ENCODE assay signal across 19 cellular contexts in genomic region chr1:161161652-161162051, GRCh38. TPM values are rescaled to one million over a fixed set of nuclear protein-coding genes. Genes with fewer than 3 reads are reported as not detected.
DNase-seq lines count a peak whose midpoint lies in the region; ATAC-seq and TF ChIP-seq lines count a peak whose summit lies in the region.
"Had no signal": no experiment of that assay in that cellular context is flagged by ENCODE, and none has a peak within 500 bp of the region (broad histone marks: within the 10 kb centered on the region; RNA-seq: fewer than 3 reads in every experiment).

No MANE protein-coding gene starts in this region.

- H3K9me3 ChIP-seq in CD8-positive, alpha-beta T cell (ENCODE audit: low read length): no peaks in the 10 kb centered on the region
- H3K9me3 ChIP-seq: ascending aorta, BE2C, spleen, upper lobe of right lung had no signal

- ATAC-seq in CD8-positive, alpha-beta T cell: no peak
- ATAC-seq in naive thymus-derived CD8-positive, alpha-beta T cell: no peak
- no peak for ATAC-seq in GM19463 (IDR thresholded peaks at IDR 0.05; ENCODE audit: unreplicated experiment)
- ATAC-seq: upper lobe of right lung had no signal

- H3K27me3 ChIP-seq in CD8-positive, alpha-beta T cell (ENCODE audit: insufficient read depth, low read length): no peaks in the 10 kb centered on the region
- H3K27me3 ChIP-seq: ascending aorta, BE2C, spleen, upper lobe of right lung had no signal

- intact Hi-C loops in CD8-positive, alpha-beta T cell (cut with DNase I, micrococcal nuclease): no loop called here
- intact Hi-C loops in activated T-helper 2 cell treated with anti-CD3 and anti-CD28 coated beads, Interferon-gamma antibody, Interleukin-2, Interleukin-4, amounts not matched to agents 10 μg/mL and 5 μg/mL and 100 μg/mL, durations not matched to agents 14 hours and 24 hours and 36 hours (cut with micrococcal nuclease): no loop called here

- no peak for TF ChIP-seq CTCF in CD8-positive, alpha-beta T cell (IDR thresholded peaks at IDR 0.05)

- POLR2A ChIA-PET in CD8-positive, alpha-beta T cell (lab: Charles Lee): interaction anchor here (1.1 kb wide), 1 partner anchor 9 kb away, joined by 3 read pairs; no protein-coding TSS in a partner anchor
- POLR2A ChIA-PET in naive thymus-derived CD8-positive, alpha-beta T cell (lab: Charles Lee): interaction anchor here (0.7 to 2.6 kb wide), 10 partner anchors 8 to 56 kb away, joined by 3 to 15 read pairs (median 3); partner anchors contain the start of genes B4GALT3 and UFC1

- CTCF ChIA-PET in CD8-positive, alpha-beta T cell (lab: Charles Lee): interaction anchor here (0.7 to 1.8 kb wide), 6 partner anchors 30 to 220 kb away, joined by 3 to 6 read pairs (median 4); no protein-coding TSS in a partner anchor

- H3K4me1 ChIP-seq in CD8-positive, alpha-beta T cell (ENCODE audit: insufficient read depth, low read length): peaks cover 40% of the 10 kb centered on the region
- H3K4me1 ChIP-seq: BE2C had no signal

- H3K4me1 Mint-ChIP-seq in T-helper 1 cell treated with Interleukin-12 subunit alpha and Interleukin-12 subunit beta and Interleukin-4 antibody, amounts not matched to agents 30 μg/mL and 1 μg/mL, for 36 hours (ENCODE audit: low read depth): peaks cover 36% of the 10 kb centered on the region
- peaks cover 64% of the 10 kb centered on the region for H3K4me1 Mint-ChIP-seq in CD8-positive, alpha-beta T cell (ENCODE audit: low read depth)
- H3K4me1 Mint-ChIP-seq in activated T-helper 2 cell treated with anti-CD3 and anti-CD28 coated beads, Interferon-gamma antibody, Interleukin-2, Interleukin-4, amounts not matched to agents 10 μg/mL and 5 μg/mL and 100 μg/mL, durations not matched to agents 14 hours and 24 hours and 36 hours (ENCODE audit: low read depth): peaks cover 43% of the 10 kb centered on the region
- H3K4me1 Mint-ChIP-seq in naive thymus-derived CD8-positive, alpha-beta T cell: peaks cover 27 to 81% (median 70%) of the 10 kb centered on the region in 4 donors

- peaks cover 35% of the 10 kb centered on the region for H3K36me3 Mint-ChIP-seq in T-helper 1 cell treated with Interleukin-12 subunit alpha and Interleukin-12 subunit beta and Interleukin-4 antibody, amounts not matched to agents 30 μg/mL and 1 μg/mL, for 36 hours (ENCODE audit: low read depth)
- peaks cover 77% of the 10 kb centered on the region for H3K36me3 Mint-ChIP-seq in CD8-positive, alpha-beta T cell
- H3K36me3 Mint-ChIP-seq in activated T-helper 2 cell treated with anti-CD3 and anti-CD28 coated beads, Interferon-gamma antibody, Interleukin-2, Interleukin-4, amounts not matched to agents 10 μg/mL and 5 μg/mL and 100 μg/mL, durations not matched to agents 14 hours and 24 hours and 36 hours (ENCODE audit: low read depth): peaks cover 71% of the 10 kb centered on the region
- H3K36me3 Mint-ChIP-seq in naive thymus-derived CD8-positive, alpha-beta T cell: peaks cover 0 to 48% (median 15%) of the 10 kb centered on the region in 3 donors

- no peaks in the 10 kb centered on the region for H3K36me3 ChIP-seq in CD8-positive, alpha-beta T cell (ENCODE audit: insufficient read depth, low read length)
- H3K36me3 ChIP-seq: BE2C had no signal

- no peaks in the 10 kb centered on the region for H3K27me3 Mint-ChIP-seq in T-helper 1 cell treated with Interleukin-12 subunit alpha and Interleukin-12 subunit beta and Interleukin-4 antibody, amounts not matched to agents 30 μg/mL and 1 μg/mL, for 36 hours (ENCODE audit: low read depth)
- no peaks in the 10 kb centered on the region for H3K27me3 Mint-ChIP-seq in CD8-positive, alpha-beta T cell (ENCODE audit: low read depth)
- no peaks in the 10 kb centered on the region for H3K27me3 Mint-ChIP-seq in activated T-helper 2 cell treated with anti-CD3 and anti-CD28 coated beads, Interferon-gamma antibody, Interleukin-2, Interleukin-4, amounts not matched to agents 10 μg/mL and 5 μg/mL and 100 μg/mL, durations not matched to agents 14 hours and 24 hours and 36 hours (ENCODE audit: low read depth)
- H3K27me3 Mint-ChIP-seq in naive thymus-derived CD8-positive, alpha-beta T cell: no peaks in the 10 kb centered on the region
- H3K27me3 Mint-ChIP-seq: activated CD4-positive, alpha-beta T cell treated with anti-CD3 and anti-CD28 coated beads, Interleukin-2, amount 10 ng/mL, durations not matched to agents 7 days and 5 days had no signal

- peak overlapping the region; percentile 27 for H3K27ac Mint-ChIP-seq in T-helper 1 cell treated with Interleukin-12 subunit alpha and Interleukin-12 subunit beta and Interleukin-4 antibody, amounts not matched to agents 30 μg/mL and 1 μg/mL, for 36 hours
- peak overlapping the region; percentile 37 for H3K27ac Mint-ChIP-seq in CD8-positive, alpha-beta T cell
- peak overlapping the region; percentile 46 for H3K27ac Mint-ChIP-seq in activated T-helper 2 cell treated with anti-CD3 and anti-CD28 coated beads, Interferon-gamma antibody, Interleukin-2, Interleukin-4, amounts not matched to agents 10 μg/mL and 5 μg/mL and 100 μg/mL, durations not matched to agents 14 hours and 24 hours and 36 hours
- H3K27ac Mint-ChIP-seq in naive thymus-derived CD8-positive, alpha-beta T cell: peak overlapping the region in 8 of 10 donors; percentile 14 to 97 (median 64)
- H3K27ac Mint-ChIP-seq: activated naive CD4-positive, alpha-beta T cell treated with anti-CD3 and anti-CD28 coated beads for 36 hours had no signal

- H3K27ac ChIP-seq in CD8-positive, alpha-beta T cell (ENCODE audit: low read depth, low read length): no peak overlapping the region
- H3K27ac ChIP-seq: ascending aorta, upper lobe of right lung had no signal

- H3K4me3 ChIP-seq in CD8-positive, alpha-beta T cell (ENCODE audit: low read depth, low read length): no peak overlapping the region
- H3K4me3 ChIP-seq: spleen, upper lobe of right lung had no signal

- H3K9me3 Mint-ChIP-seq in T-helper 1 cell treated with Interleukin-12 subunit alpha and Interleukin-12 subunit beta and Interleukin-4 antibody, amounts not matched to agents 30 μg/mL and 1 μg/mL, for 36 hours: no peaks in the 10 kb centered on the region
- H3K9me3 Mint-ChIP-seq in CD8-positive, alpha-beta T cell: no peaks in the 10 kb centered on the region
- H3K9me3 Mint-ChIP-seq in activated T-helper 2 cell treated with anti-CD3 and anti-CD28 coated beads, Interferon-gamma antibody, Interleukin-2, Interleukin-4, amounts not matched to agents 10 μg/mL and 5 μg/mL and 100 μg/mL, durations not matched to agents 14 hours and 24 hours and 36 hours: no peaks in the 10 kb centered on the region
- no peaks in the 10 kb centered on the region for H3K9me3 Mint-ChIP-seq in naive thymus-derived CD8-positive, alpha-beta T cell
- H3K9me3 Mint-ChIP-seq: activated CD4-positive, alpha-beta T cell treated with anti-CD3 and anti-CD28 coated beads, Interleukin-2, amount 10 ng/mL, durations not matched to agents 7 days and 5 days; activated naive CD4-positive, alpha-beta T cell treated with anti-CD3 and anti-CD28 coated beads for 36 hours had no signal

- no peak overlapping the region for H3K4me3 Mint-ChIP-seq in T-helper 1 cell treated with Interleukin-12 subunit alpha and Interleukin-12 subunit beta and Interleukin-4 antibody, amounts not matched to agents 30 μg/mL and 1 μg/mL, for 36 hours
- H3K4me3 Mint-ChIP-seq in CD8-positive, alpha-beta T cell: no peak overlapping the region
- H3K4me3 Mint-ChIP-seq in activated T-helper 2 cell treated with anti-CD3 and anti-CD28 coated beads, Interferon-gamma antibody, Interleukin-2, Interleukin-4, amounts not matched to agents 10 μg/mL and 5 μg/mL and 100 μg/mL, durations not matched to agents 14 hours and 24 hours and 36 hours (ENCODE audit: low read depth): peak overlapping the region; percentile 11
- peak overlapping the region in 5 of 10 donors; percentile 12 to 93 (median 63) for H3K4me3 Mint-ChIP-seq in naive thymus-derived CD8-positive, alpha-beta T cell

- no peak for DNase-seq in T-helper 1 cell
- no peak for DNase-seq in CD8-positive, alpha-beta T cell
- DNase-seq in activated T-helper 2 cell treated with anti-CD3 and anti-CD28 coated beads, Interferon-gamma antibody, Interleukin-2, Interleukin-4, amounts not matched to agents 10 μg/mL and 5 μg/mL and 100 μg/mL, durations not matched to agents 14 hours and 24 hours and 36 hours (ENCODE audit: low spot score): no peak
- no peak for DNase-seq in naive thymus-derived CD8-positive, alpha-beta T cell
- no peak for DNase-seq in midbrain (lab: John Stamatoyannopoulos, UW)
- DNase-seq in NCI-H2196 treated with DMSO at 0.1 percent for 48 hours (lab: John Stamatoyannopoulos, UW; ENCODE audit: unreplicated experiment): no peak
- DNase-seq: activated CD4-positive, alpha-beta T cell treated with anti-CD3 and anti-CD28 coated beads, Interleukin-2, amount 10 ng/mL, durations not matched to agents 7 days and 5 days; activated naive CD4-positive, alpha-beta T cell treated with anti-CD3 and anti-CD28 coated beads for 36 hours; BE2C; NCI-H1105; NCI-H510A treated with DMSO at 0.1 percent for 48 hours; nucleus accumbens; RPMI8226; stimulated activated CD4-positive, alpha-beta T cell treated with anti-CD3 and anti-CD28 coated beads, Interleukin-4, amount 100 ng/mL, for 24 hours; upper lobe of right lung had no signal

RNA-seq across cellular contexts. Expression of gene USP21, which starts 2.4 kb away (rescaled TPM):
- 10 to 100 TPM; 34.8 to 38.1 TPM for total RNA-seq in CD8-positive, alpha-beta T cell
- 31.9 and 33.0 TPM in 2 replicates for total RNA-seq in activated T-helper 2 cell treated with anti-CD3 and anti-CD28 coated beads, Interferon-gamma antibody, Interleukin-2, Interleukin-4, amounts not matched to agents 10 μg/mL and 5 μg/mL and 100 μg/mL, durations not matched to agents 14 hours and 24 hours and 36 hours
- 10 to 100 TPM; 59.2 to 63.8 TPM for total RNA-seq in naive thymus-derived CD8-positive, alpha-beta T cell
- polyA plus RNA-seq in naive thymus-derived CD8-positive, alpha-beta T cell: 10 to 100 TPM; 13.8 to 31.4 (median 14.6) TPM

RNA-seq across cellular contexts. Expression of gene PPOX, which starts 4.6 kb away (rescaled TPM):
- total RNA-seq in CD8-positive, alpha-beta T cell: 10 to 100 TPM; 18.5 to 19.8 TPM
- 35.6 and 36.5 TPM in 2 replicates for total RNA-seq in activated T-helper 2 cell treated with anti-CD3 and anti-CD28 coated beads, Interferon-gamma antibody, Interleukin-2, Interleukin-4, amounts not matched to agents 10 μg/mL and 5 μg/mL and 100 μg/mL, durations not matched to agents 14 hours and 24 hours and 36 hours
- 10 to 100 TPM; 76.2 to 82.1 TPM for total RNA-seq in naive thymus-derived CD8-positive, alpha-beta T cell
- polyA plus RNA-seq in naive thymus-derived CD8-positive, alpha-beta T cell: 10 to 100 TPM; 12.0 to 17.8 (median 15.7) TPM

RNA-seq across cellular contexts. Expression of gene UFC1, which starts 7.9 kb away (rescaled TPM):
- 10 to 100 TPM; 94.7 to 96.6 TPM for total RNA-seq in CD8-positive, alpha-beta T cell
- total RNA-seq in activated T-helper 2 cell treated with anti-CD3 and anti-CD28 coated beads, Interferon-gamma antibody, Interleukin-2, Interleukin-4, amounts not matched to agents 10 μg/mL and 5 μg/mL and 100 μg/mL, durations not matched to agents 14 hours and 24 hours and 36 hours: 91.5 and 91.8 TPM in 2 replicates
- 100 to 1,000 TPM; 116 to 118 TPM for total RNA-seq in naive thymus-derived CD8-positive, alpha-beta T cell
- polyA plus RNA-seq in naive thymus-derived CD8-positive, alpha-beta T cell: 100 to 1,000 TPM; 148 to 158 (median 155) TPM

RNA-seq across cellular contexts. Expression of gene B4GALT3, which starts 15.7 kb away (rescaled TPM):
- 10 to 100 TPM; 33.8 to 36.4 TPM for total RNA-seq in CD8-positive, alpha-beta T cell
- total RNA-seq in activated T-helper 2 cell treated with anti-CD3 and anti-CD28 coated beads, Interferon-gamma antibody, Interleukin-2, Interleukin-4, amounts not matched to agents 10 μg/mL and 5 μg/mL and 100 μg/mL, durations not matched to agents 14 hours and 24 hours and 36 hours: 57.5 and 57.6 TPM in 2 replicates
- 10 to 100 TPM; 81.0 to 97.4 TPM for total RNA-seq in naive thymus-derived CD8-positive, alpha-beta T cell
- 10 to 100 TPM; 35.4 to 49.9 (median 37.6) TPM for polyA plus RNA-seq in naive thymus-derived CD8-positive, alpha-beta T cell

RNA-seq across cellular contexts. Expression of gene DEDD, which starts 29.2 kb away (rescaled TPM):
- total RNA-seq in CD8-positive, alpha-beta T cell: 10 to 100 TPM; 32.4 to 34.6 TPM
- 37.5 and 40.3 TPM in 2 replicates for total RNA-seq in activated T-helper 2 cell treated with anti-CD3 and anti-CD28 coated beads, Interferon-gamma antibody, Interleukin-2, Interleukin-4, amounts not matched to agents 10 μg/mL and 5 μg/mL and 100 μg/mL, durations not matched to agents 14 hours and 24 hours and 36 hours
- 10 to 100 TPM; 35.3 to 38.6 TPM for total RNA-seq in naive thymus-derived CD8-positive, alpha-beta T cell
- 10 to 100 TPM; 29.0 to 35.4 (median 29.3) TPM for polyA plus RNA-seq in naive thymus-derived CD8-positive, alpha-beta T cell
